8 cellular contexts compared by ENCODE assay signal in genomic region chr12:54680374-54680773, GRCh38. TPM values are rescaled to one million over a fixed set of nuclear protein-coding genes. Genes with fewer than 3 reads are reported as not detected.
DNase-seq lines count a peak whose midpoint lies in the region; ATAC-seq and TF ChIP-seq lines count a peak whose summit lies in the region.

No MANE protein-coding gene starts in this region.

- H3K4me3 Mint-ChIP-seq in activated naive CD4-positive, alpha-beta T cell treated with anti-CD3 and anti-CD28 coated beads for 36 hours, result no peak overlapping the region

- H3K4me1 ChIP-seq in DND-41 (ENCODE audit: insufficient read depth, low read length) (no peaks in the 10 kb centered on the region), uterus (no peaks in the 10 kb centered on the region)

- H2AFZ ChIP-seq in DND-41 (ENCODE audit: low read depth, low read length), result no peak overlapping the region

- intact Hi-C loops in activated naive CD4-positive, alpha-beta T cell treated with anti-CD3 and anti-CD28 coated beads for 36 hours (cut with micrococcal nuclease), result no loop called here
- intact Hi-C loops in uterus (cut with DNase I; ENCODE audit: low total_unique reads), result no loop called here

- CTCF ChIA-PET in activated naive CD4-positive, alpha-beta T cell treated with anti-CD3 and anti-CD28 coated beads for 36 hours (lab: Charles Lee), result interaction anchor here (0.6 to 2.8 kb wide), 5 partner anchors 21 to 87 kb away, joined by 3 to 7 read pairs (median 3); no protein-coding TSS in a partner anchor

- peaks cover 25% of the 10 kb centered on the region for H3K27me3 ChIP-seq in DND-41 (ENCODE audit: insufficient read depth, low read length, poor library complexity)
- no peaks in the 10 kb centered on the region for H3K27me3 ChIP-seq in uterus

- no peaks in the 10 kb centered on the region for H3K36me3 Mint-ChIP-seq in activated naive CD4-positive, alpha-beta T cell treated with anti-CD3 and anti-CD28 coated beads for 36 hours (ENCODE audit: low read depth)

- no peaks in the 10 kb centered on the region for H4K20me1 ChIP-seq in DND-41 (ENCODE audit: insufficient read depth, low read length)

- H3K4me3 ChIP-seq in DND-41 (ENCODE audit: low read depth in 1 of 2, low read length in 2 of 2), result no peak overlapping the region
- H3K4me3 ChIP-seq in LNCaP clone FGC (ENCODE audit: low read depth, low read length), result no peak overlapping the region
- H3K4me3 ChIP-seq in uterus, result no peak overlapping the region

- H3K27me3 Mint-ChIP-seq in activated naive CD4-positive, alpha-beta T cell treated with anti-CD3 and anti-CD28 coated beads for 36 hours (ENCODE audit: low read depth), result peaks cover 41% of the 10 kb centered on the region

- H3K27ac Mint-ChIP-seq in activated naive CD4-positive, alpha-beta T cell treated with anti-CD3 and anti-CD28 coated beads for 36 hours, result no peak overlapping the region

- no peaks in the 10 kb centered on the region for H3K4me1 Mint-ChIP-seq in activated naive CD4-positive, alpha-beta T cell treated with anti-CD3 and anti-CD28 coated beads for 36 hours (ENCODE audit: low read depth)

- DNase-seq in DND-41 (peak; percentile 52), LNCaP clone FGC (ENCODE audit: low read depth) (no peak), lung microvascular endothelial cell (ENCODE audit: low read depth in 2 of 2) (peak; percentile 16 to 30), midbrain (lab: John Stamatoyannopoulos, UW) (no peak), uterus (no peak)
- peak; percentile 53 for DNase-seq in activated naive CD4-positive, alpha-beta T cell treated with anti-CD3 and anti-CD28 coated beads for 36 hours
- DNase-seq in central memory CD4-positive, alpha-beta T cell, result no peak

- H3K9ac ChIP-seq in DND-41 (ENCODE audit: low read depth, low read length), result no peak overlapping the region

- TF ChIP-seq POLR2A in uterus (IDR thresholded peaks at IDR 0.05), result no peak

- H3K79me2 ChIP-seq in DND-41 (ENCODE audit: insufficient read depth, low read length), result no peaks in the 10 kb centered on the region

- no peaks in the 10 kb centered on the region for H3K9me3 Mint-ChIP-seq in activated naive CD4-positive, alpha-beta T cell treated with anti-CD3 and anti-CD28 coated beads for 36 hours

- no peaks in the 10 kb centered on the region for H3K9me3 ChIP-seq in DND-41 (ENCODE audit: insufficient read depth, low read length, severe bottlenecking)
- no peaks in the 10 kb centered on the region for H3K9me3 ChIP-seq in uterus

- no peak overlapping the region for H3K27ac ChIP-seq in DND-41 (ENCODE audit: low read length)
- H3K27ac ChIP-seq in uterus, result no peak overlapping the region

- no peaks in the 10 kb centered on the region for H3K36me3 ChIP-seq in DND-41 (ENCODE audit: insufficient read depth, low read length)
- H3K36me3 ChIP-seq in uterus, result no peaks in the 10 kb centered on the region

- ATAC-seq in DND-41 (ENCODE audit: insufficient read depth, low read depth) (peak; percentile 82), GM21447 (IDR thresholded peaks at IDR 0.05; ENCODE audit: unreplicated experiment) (peak; percentile 60)

- TF ChIP-seq CTCF in DND-41 (IDR thresholded peaks at IDR 0.05; ENCODE audit: borderline replicate concordance, extremely low read depth, low read length, poor library complexity, severe bottlenecking), result peak; percentile 75
- peak; percentile 56 for TF ChIP-seq CTCF in LNCaP clone FGC (IDR thresholded peaks at IDR 0.05; ENCODE audit: control insufficient read depth, extremely low read depth, insufficient read depth)
- no peak for TF ChIP-seq CTCF in uterus (IDR thresholded peaks at IDR 0.05)

- H3K4me2 ChIP-seq in DND-41 (ENCODE audit: insufficient read depth, low read length), result no peak overlapping the region

RNA-seq across cellular contexts. Expression of gene DCD, which starts 32.2 kb away (rescaled TPM):
- not detected for total RNA-seq in activated naive CD4-positive, alpha-beta T cell treated with anti-CD3 and anti-CD28 coated beads for 36 hours
- not detected in 2 replicates for total RNA-seq in lung microvascular endothelial cell
- total RNA-seq in uterus, result not detected

RNA-seq across cellular contexts. Expression of gene LACRT, which starts 45.7 kb away (rescaled TPM):
- total RNA-seq in activated naive CD4-positive, alpha-beta T cell treated with anti-CD3 and anti-CD28 coated beads for 36 hours, result not detected
- total RNA-seq in lung microvascular endothelial cell, result not detected in 2 replicates
- not detected for total RNA-seq in uterus

Comparison
In these comparisons a context has a peak if more than half of its experiments do, and no peak if none do; other contexts are left out.
1. DNase-seq: peak in DND-41 (single experiment), activated naive CD4-positive, alpha-beta T cell treated with anti-CD3 and anti-CD28 coated beads for 36 hours (single experiment) and lung microvascular endothelial cell (2 of 2); none in LNCaP clone FGC (single experiment), midbrain (single experiment), central memory CD4-positive, alpha-beta T cell (single experiment) and uterus (0 of 2).
2. CTCF ChIP-seq: peak in DND-41 (single experiment) and LNCaP clone FGC (single experiment); none in uterus (0 of 4).